In the genomic region with DNA sequence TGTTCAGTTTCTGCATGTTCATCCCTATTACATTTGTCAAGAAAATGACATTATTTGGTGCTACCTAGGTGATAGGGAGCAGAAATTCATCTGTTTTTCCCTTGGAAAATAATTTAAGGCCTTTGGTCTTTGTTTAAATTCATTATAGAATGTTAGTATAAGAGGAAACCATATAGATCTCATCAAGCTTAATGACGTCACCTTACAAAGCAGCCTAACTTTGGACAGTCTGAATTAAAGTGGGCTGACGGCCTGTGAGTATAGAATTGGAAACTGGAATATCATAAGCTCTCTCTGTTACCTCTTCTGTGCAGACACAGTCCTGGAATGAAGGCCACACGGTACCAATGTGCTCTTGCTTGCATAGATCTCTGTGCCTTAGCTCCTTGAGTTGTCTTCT, we compare ENCODE assay signal across 39 cellular contexts.
"Had no signal": no experiment of that assay in that cellular context is flagged by ENCODE, and none has a peak within 500 bp of the region (broad histone marks: within the 10 kb centered on the region; RNA-seq: fewer than 3 reads in every experiment).

No MANE protein-coding gene starts in this region.

- H3K9me3 ChIP-seq: adrenal gland, ascending aorta, body of pancreas, breast epithelium had no signal

- H3K27me3 Mint-ChIP-seq: activated naive CD4-positive, alpha-beta T cell treated with anti-CD3 and anti-CD28 coated beads, Interleukin-2, amount 10 ng/mL, durations not matched to agents 7 days and 5 days; activated naive CD4-positive, alpha-beta T cell treated with anti-CD3 and anti-CD28 coated beads, Interleukin-2, amount 50 U/mL, for 24 hours; activated naive CD8-positive, alpha-beta T cell; activated naive CD8-positive, alpha-beta T cell treated with anti-CD3 and anti-CD28 coated beads for 36 hours; activated T-cell treated with anti-CD3 and anti-CD28 coated beads, Interleukin-2, amount 50 U/mL, for 24 hours; brain had no signal

- DNase-seq: activated effector memory CD4-positive, alpha-beta T cell treated with anti-CD3 and anti-CD28 coated beads, Interleukin-2, amount 50 U/mL, for 16 hours; activated effector memory CD4-positive, alpha-beta T cell treated with Interleukin-2 at 50 U/mL for 16 hours; activated gamma-delta T cell; activated gamma-delta T cell treated with Interleukin-2 at 50 U/mL for 16 hours; activated naive CD4-positive, alpha-beta T cell; activated naive CD4-positive, alpha-beta T cell treated with anti-CD3 and anti-CD28 coated beads for 36 hours; activated naive CD4-positive, alpha-beta T cell treated with anti-CD3 and anti-CD28 coated beads, Interleukin-2, amount 10 ng/mL, durations not matched to agents 7 days and 5 days; activated naive CD4-positive, alpha-beta T cell treated with anti-CD3 and anti-CD28 coated beads, Interleukin-2, amount 50 U/mL, for 16 hours; activated naive CD4-positive, alpha-beta T cell treated with Interleukin-2 at 50 U/mL for 16 hours; activated naive CD8-positive, alpha-beta T cell treated with anti-CD3 and anti-CD28 coated beads for 36 hours; activated naive CD8-positive, alpha-beta T cell treated with anti-CD3 and anti-CD28 coated beads, Interleukin-2, amount 10 ng/mL, durations not matched to agents 7 days and 5 days; activated naive CD8-positive, alpha-beta T cell treated with anti-CD3 and anti-CD28 coated beads, Interleukin-2, amount 50 U/mL, for 24 hours; activated T-cell treated with anti-CD3 and anti-CD28 coated beads, Interleukin-2, amount 50 U/mL, for 1 hour; activated T-cell treated with anti-CD3 and anti-CD28 coated beads, Interleukin-2, amount 50 U/mL, for 24 hours; activated T-cell treated with anti-CD3 and anti-CD28 coated beads, Interleukin-2, amount 50 U/mL, for 4 hours; activated T-cell treated with anti-CD3 and anti-CD28 coated beads, Interleukin-2, amount 50 U/mL, for 48 hours; activated T-cell treated with anti-CD3 and anti-CD28 coated beads, Interleukin-2, amount 50 U/mL, for 72 hours; adrenal gland; amniotic stem cell; amygdala; anterior cingulate cortex; aorta; body of pancreas; brain microvascular endothelial cell; central memory CD4-positive, alpha-beta T cell; cerebellar nuclear complex had no signal

- H3K4me3 ChIP-seq: adrenal gland, ascending aorta, body of pancreas, breast epithelium, cardiac muscle cell had no signal

- H3K4me1 Mint-ChIP-seq: activated naive CD8-positive, alpha-beta T cell treated with anti-CD3 and anti-CD28 coated beads, Interleukin-2, amount 10 ng/mL, durations not matched to agents 7 days and 5 days; activated T-helper 17 cell treated with anti-CD3 and anti-CD28 coated beads, Interleukin-2, amount 50 U/mL, for 72 hours; central memory CD8-positive, alpha-beta T cell had no signal

- H3K27me3 ChIP-seq: adrenal gland, ascending aorta, body of pancreas, brain microvascular endothelial cell, breast epithelium, cardiac muscle cell had no signal

- FAIRE-seq: astrocyte, bronchial epithelial cell had no signal

- H3K36me3 ChIP-seq: adrenal gland, brain microvascular endothelial cell, breast epithelium, cardiac muscle cell had no signal

- H3K9me3 Mint-ChIP-seq: activated naive CD4-positive, alpha-beta T cell treated with anti-CD3 and anti-CD28 coated beads for 36 hours; activated naive CD4-positive, alpha-beta T cell treated with anti-CD3 and anti-CD28 coated beads, Interleukin-2, amount 10 ng/mL, durations not matched to agents 7 days and 5 days; activated naive CD4-positive, alpha-beta T cell treated with anti-CD3 and anti-CD28 coated beads, Interleukin-2, amount 50 U/mL, for 24 hours; activated naive CD4-positive, alpha-beta T cell treated with anti-CD3 and anti-CD28 coated beads, Interleukin-2, amount 50 U/mL, for 72 hours; activated naive CD8-positive, alpha-beta T cell treated with anti-CD3 and anti-CD28 coated beads for 36 hours; activated naive CD8-positive, alpha-beta T cell treated with anti-CD3 and anti-CD28 coated beads, Interleukin-2, amount 10 ng/mL, durations not matched to agents 7 days and 5 days; activated naive CD8-positive, alpha-beta T cell treated with anti-CD3 and anti-CD28 coated beads, Interleukin-2, amount 50 U/mL, for 24 hours; activated T-cell treated with anti-CD3 and anti-CD28 coated beads, Interleukin-2, amount 50 U/mL, for 24 hours; activated T-cell treated with anti-CD3 and anti-CD28 coated beads, Interleukin-2, amount 50 U/mL, for 4 hours; activated T-cell treated with anti-CD3 and anti-CD28 coated beads, Interleukin-2, amount 50 U/mL, for 72 hours; activated T-helper 1 cell treated with anti-CD3 and anti-CD28 coated beads, Interleukin-12 subunit alpha, Interleukin-12 subunit beta, Interleukin-2, Interleukin-4 antibody, amounts not matched to agents 30 ng/mL and 10 ng/mL and 1 ng/mL, durations not matched to agents 14 hours and 24 hours and 36 hours; activated T-helper 17 cell treated with anti-CD3 and anti-CD28 coated beads, Interleukin-2, amount 50 U/mL, for 72 hours; activated T-helper 2 cell treated with anti-CD3 and anti-CD28 coated beads, Interferon-gamma antibody, Interleukin-2, Interleukin-4, amounts not matched to agents 10 μg/mL and 5 μg/mL and 100 μg/mL, durations not matched to agents 14 hours and 24 hours and 36 hours; brain; central memory CD8-positive, alpha-beta T cell had no signal

- ATAC-seq: activated naive CD4-positive, alpha-beta T cell treated with anti-CD3 and anti-CD28 coated beads, Interleukin-2, amount 50 U/mL, for 72 hours; activated naive CD8-positive, alpha-beta T cell treated with anti-CD3 and anti-CD28 coated beads, Interleukin-2, amount 50 U/mL, for 24 hours; activated T-cell treated with anti-CD3 and anti-CD28 coated beads, Interleukin-2, amount 50 U/mL, for 4 hours; activated T-cell treated with anti-CD3 and anti-CD28 coated beads, Interleukin-2, amount 50 U/mL, for 72 hours; activated T-helper 17 cell treated with anti-CD3 and anti-CD28 coated beads, Interleukin-2, amount 50 U/mL, for 72 hours; body of pancreas had no signal

- H3K4me1 ChIP-seq: body of pancreas, breast epithelium had no signal

- H3K27ac Mint-ChIP-seq: activated naive CD4-positive, alpha-beta T cell treated with anti-CD3 and anti-CD28 coated beads for 36 hours; activated naive CD4-positive, alpha-beta T cell treated with anti-CD3 and anti-CD28 coated beads, Interleukin-2, amount 10 ng/mL, durations not matched to agents 7 days and 5 days; activated naive CD4-positive, alpha-beta T cell treated with anti-CD3 and anti-CD28 coated beads, Interleukin-2, amount 50 U/mL, for 24 hours; activated naive CD4-positive, alpha-beta T cell treated with anti-CD3 and anti-CD28 coated beads, Interleukin-2, amount 50 U/mL, for 72 hours; activated naive CD8-positive, alpha-beta T cell; activated naive CD8-positive, alpha-beta T cell treated with anti-CD3 and anti-CD28 coated beads for 36 hours; activated naive CD8-positive, alpha-beta T cell treated with anti-CD3 and anti-CD28 coated beads, Interleukin-2, amount 10 ng/mL, durations not matched to agents 7 days and 5 days; activated naive CD8-positive, alpha-beta T cell treated with anti-CD3 and anti-CD28 coated beads, Interleukin-2, amount 50 U/mL, for 24 hours; activated T-cell treated with anti-CD3 and anti-CD28 coated beads, Interleukin-2, amount 50 U/mL, for 24 hours; activated T-cell treated with anti-CD3 and anti-CD28 coated beads, Interleukin-2, amount 50 U/mL, for 72 hours; activated T-helper 1 cell treated with anti-CD3 and anti-CD28 coated beads, Interleukin-12 subunit alpha, Interleukin-12 subunit beta, Interleukin-2, Interleukin-4 antibody, amounts not matched to agents 30 ng/mL and 10 ng/mL and 1 ng/mL, durations not matched to agents 14 hours and 24 hours and 36 hours; activated T-helper 17 cell treated with anti-CD3 and anti-CD28 coated beads, Interleukin-2, amount 50 U/mL, for 72 hours; activated T-helper 2 cell treated with anti-CD3 and anti-CD28 coated beads, Interferon-gamma antibody, Interleukin-2, Interleukin-4, amounts not matched to agents 10 μg/mL and 5 μg/mL and 100 μg/mL, durations not matched to agents 14 hours and 24 hours and 36 hours had no signal

- H3K36me3 Mint-ChIP-seq: activated naive CD4-positive, alpha-beta T cell treated with anti-CD3 and anti-CD28 coated beads, Interleukin-2, amount 10 ng/mL, durations not matched to agents 7 days and 5 days; activated naive CD4-positive, alpha-beta T cell treated with anti-CD3 and anti-CD28 coated beads, Interleukin-2, amount 50 U/mL, for 24 hours; activated naive CD4-positive, alpha-beta T cell treated with anti-CD3 and anti-CD28 coated beads, Interleukin-2, amount 50 U/mL, for 72 hours; activated naive CD8-positive, alpha-beta T cell; activated naive CD8-positive, alpha-beta T cell treated with anti-CD3 and anti-CD28 coated beads for 36 hours; activated naive CD8-positive, alpha-beta T cell treated with anti-CD3 and anti-CD28 coated beads, Interleukin-2, amount 10 ng/mL, durations not matched to agents 7 days and 5 days; brain had no signal

- H3K27ac ChIP-seq: adrenal gland, ascending aorta, body of pancreas, brain microvascular endothelial cell, breast epithelium, cardiac muscle cell had no signal

- H3K4me3 Mint-ChIP-seq: activated naive CD4-positive, alpha-beta T cell treated with anti-CD3 and anti-CD28 coated beads for 36 hours; activated naive CD4-positive, alpha-beta T cell treated with anti-CD3 and anti-CD28 coated beads, Interleukin-2, amount 10 ng/mL, durations not matched to agents 7 days and 5 days; activated naive CD4-positive, alpha-beta T cell treated with anti-CD3 and anti-CD28 coated beads, Interleukin-2, amount 50 U/mL, for 24 hours; activated naive CD8-positive, alpha-beta T cell; activated naive CD8-positive, alpha-beta T cell treated with anti-CD3 and anti-CD28 coated beads for 36 hours; activated naive CD8-positive, alpha-beta T cell treated with anti-CD3 and anti-CD28 coated beads, Interleukin-2, amount 10 ng/mL, durations not matched to agents 7 days and 5 days; activated naive CD8-positive, alpha-beta T cell treated with anti-CD3 and anti-CD28 coated beads, Interleukin-2, amount 50 U/mL, for 24 hours; activated T-cell treated with anti-CD3 and anti-CD28 coated beads, Interleukin-2, amount 50 U/mL, for 24 hours; activated T-cell treated with anti-CD3 and anti-CD28 coated beads, Interleukin-2, amount 50 U/mL, for 4 hours; activated T-cell treated with anti-CD3 and anti-CD28 coated beads, Interleukin-2, amount 50 U/mL, for 72 hours; activated T-helper 1 cell treated with anti-CD3 and anti-CD28 coated beads, Interleukin-12 subunit alpha, Interleukin-12 subunit beta, Interleukin-2, Interleukin-4 antibody, amounts not matched to agents 30 ng/mL and 10 ng/mL and 1 ng/mL, durations not matched to agents 14 hours and 24 hours and 36 hours; activated T-helper 17 cell treated with anti-CD3 and anti-CD28 coated beads, Interleukin-2, amount 50 U/mL, for 72 hours; brain; central memory CD8-positive, alpha-beta T cell had no signal
